Comparison of ENCODE assay signal across 8 cellular contexts in genomic region chr11:57566035-57566504, GRCh38. TPM values are rescaled to one million over a fixed set of nuclear protein-coding genes. Genes with fewer than 3 reads are reported as not detected.
A peak's percentile ranks its signal among the peaks of the same experiment; 100 is the strongest.
DNase-seq lines count a peak whose midpoint lies in the region; ATAC-seq and TF ChIP-seq lines count a peak whose summit lies in the region.

No MANE protein-coding gene starts in this region.

- peaks cover 19% of the 10 kb centered on the region for H4K20me1 ChIP-seq in BLaER1

- TF ChIP-seq CTCF in astrocyte of the spinal cord (IDR thresholded peaks at IDR 0.05; ENCODE audit: low read depth, low read length) = no peak
- peak in 1 of 11 experiments; percentile 7 for TF ChIP-seq CTCF in spleen (IDR thresholded peaks at IDR 0.05 in 8 of 11, conservative IDR thresholded peaks at IDR 0.05 in 3 of 11)

- H3K36me3 ChIP-seq in BLaER1 (peaks cover 6% of the 10 kb centered on the region; the same call in 1 of the 2 replicates), iPS-15b (ENCODE audit: control insufficient read depth, insufficient read depth, low read length) (no peaks in the 10 kb centered on the region), spleen (peaks cover 0 to 40% (median 12%) of the 10 kb centered on the region in 6 donors)

- in situ Hi-C loops in astrocyte of the spinal cord (cut with HindIII; ENCODE audit: low sequenced_read_pairs) = no loop called here

- intact Hi-C loops in spleen (cut with DNase I; ENCODE audit: low total_unique reads) = no loop called here

- peaks cover 38% of the 10 kb centered on the region for H3K4me1 ChIP-seq in BLaER1
- H3K4me1 ChIP-seq in iPS-15b (ENCODE audit: control insufficient read depth, insufficient read depth, low read length) = peaks cover 13% of the 10 kb centered on the region
- peaks cover 18 to 80% (median 61%) of the 10 kb centered on the region in 6 donors for H3K4me1 ChIP-seq in spleen

- H3K4me3 ChIP-seq in BLaER1 (peak overlapping the region; percentile 88), astrocyte of the spinal cord (ENCODE audit: low read depth, low read length) (peak overlapping the region; percentile 78), iPS-15b (ENCODE audit: low read depth, low read length) (peak overlapping the region; percentile 5), spleen (peak overlapping the region; percentile 82 to 98 (median 92))

- ATAC-seq in GM18861 (IDR thresholded peaks at IDR 0.05; ENCODE audit: unreplicated experiment) (peak; percentile 79), HG03025 (IDR thresholded peaks at IDR 0.05; ENCODE audit: low FRiP score, unreplicated experiment) (peak; percentile 59)

- H3K27me3 ChIP-seq in BLaER1 (no peaks in the 10 kb centered on the region), iPS-15b (ENCODE audit: control insufficient read depth, insufficient read depth, low read length) (no peaks in the 10 kb centered on the region), spleen (replicated peaks in 1 of 7) (no peaks in the 10 kb centered on the region)

- H3K9ac ChIP-seq in BLaER1 (peak overlapping the region; percentile 83), iPS-15b (ENCODE audit: low read depth, low read length) (no peak overlapping the region)

- DNase-seq in NOMO-1 (lab: John Stamatoyannopoulos, UW; ENCODE audit: unreplicated experiment in 2 of 2) (peak; percentile 24 to 81), astrocyte of the spinal cord (ENCODE audit: low read depth, low spot score) (peak; percentile 64), spleen (no peak), NCI-H146 (lab: John Stamatoyannopoulos, UW) (no peak)

- no peak for TF ChIP-seq POLR2A in spleen (IDR thresholded peaks at IDR 0.05)

- H3K9me3 ChIP-seq in BLaER1 (no peaks in the 10 kb centered on the region), iPS-15b (ENCODE audit: control insufficient read depth, insufficient read depth, low read length) (no peaks in the 10 kb centered on the region), spleen (no peaks in the 10 kb centered on the region)

- H3K4me2 ChIP-seq in BLaER1 = peak overlapping the region; percentile 98

- WGBS in spleen, 5 donors = 5 to 15% (median 10%) methylated on average over 3 of the region's 3 CpGs

- peak overlapping the region; percentile 77 for H3K27ac ChIP-seq in BLaER1
- H3K27ac ChIP-seq in spleen = peak overlapping the region; percentile 75 to 96 (median 92)

RNA-seq across cellular contexts. Expression of gene UBE2L6, which starts 1.4 kb away (rescaled TPM):
- total RNA-seq in spleen = 100 to 1,000 TPM in 5 of 7 donors, 10 to 100 TPM in 2; 74.2 to 137 (median 112) TPM
- 100 to 1,000 TPM in 1 of 3 donors, 10 to 100 TPM in 2; 46.8 to 135 (median 79.5) TPM for polyA plus RNA-seq in spleen

RNA-seq across cellular contexts. Expression of gene SMTNL1, which starts 28.7 kb away (rescaled TPM):
- total RNA-seq in spleen = not detected
- not detected for polyA plus RNA-seq in spleen

RNA-seq across cellular contexts. Expression of gene SERPING1, which starts 31.4 kb away (rescaled TPM):
- 100 to 1,000 TPM; 121 to 364 (median 255) TPM for total RNA-seq in spleen
- 100 to 1,000 TPM; 104 to 187 (median 161) TPM for polyA plus RNA-seq in spleen

RNA-seq across cellular contexts. Expression of gene TIMM10, which starts 35.5 kb away (rescaled TPM):
- total RNA-seq in spleen = 10 to 100 TPM; 28.1 to 58.7 (median 39.0) TPM
- 10 to 100 TPM; 38.7 to 57.4 (median 56.1) TPM for polyA plus RNA-seq in spleen

RNA-seq across cellular contexts. Expression of gene SLC43A1, which starts 50.6 kb away (rescaled TPM):
- 10 to 100 TPM in 5 of 7 donors, 1 to 10 TPM in 2; 7.0 to 16.1 (median 13.0) TPM for total RNA-seq in spleen
- polyA plus RNA-seq in spleen = 1 to 10 TPM; 6.2 to 8.4 (median 6.4) TPM

Comparison
In these comparisons a context has a peak if more than half of its experiments do, and no peak if none do; other contexts are left out.
1. H3K4me3 ChIP-seq: peak in every context shown above with its lines; median percentile 92 in spleen; 88 in BLaER1; 78 in astrocyte of the spinal cord; 5 in iPS-15b.
2. DNase-seq: peak in NOMO-1 (2 of 2) and astrocyte of the spinal cord (single experiment); none in spleen (single experiment) and NCI-H146 (single experiment).